Comparison of ENCODE assay signal across 2 cellular contexts in the genomic region with DNA sequence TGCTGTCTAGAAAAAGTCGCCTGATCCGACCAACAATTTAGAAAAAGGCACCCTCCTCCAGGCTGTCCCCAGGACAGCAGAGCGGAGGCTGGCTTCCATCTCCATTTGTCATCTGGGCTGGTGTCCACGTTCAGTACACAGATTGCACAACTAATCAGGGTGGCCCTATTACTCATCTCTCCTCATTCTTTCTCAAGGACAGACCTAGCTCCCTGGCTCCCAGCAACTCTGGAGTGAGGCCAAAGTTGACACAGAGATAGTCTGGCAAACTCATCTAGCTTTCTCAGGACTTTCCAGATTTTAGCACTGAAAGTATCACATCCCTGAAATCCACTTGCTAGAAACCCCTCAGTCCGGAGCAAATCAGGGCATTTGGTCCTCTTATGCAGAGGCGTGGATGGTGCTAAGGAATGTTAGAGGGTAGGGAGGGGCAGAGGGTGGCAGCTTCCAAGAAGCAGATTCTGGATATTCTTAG.
A peak's percentile ranks its signal among the peaks of the same experiment; 100 is the strongest.
TF ChIP-seq lines count a peak whose summit lies in the region.

No MANE protein-coding gene starts in this region.

TF ChIP-seq in IMR-90, 13 proteins besides CTCF, POLR2A, EP300 and RAD21:
- TF ChIP-seq BHLHE40 (IDR thresholded peaks at IDR 0.05; ENCODE audit: low read depth, low read length) = 0 out of 2 replicates have a peak, but pooled peaks have one; percentile 36
- no peak for TF ChIP-seq MXI1 (IDR thresholded peaks at IDR 0.05; ENCODE audit: borderline replicate concordance, low read depth, low read length)
- peak; percentile 93 for TF ChIP-seq CEBPB (IDR thresholded peaks at IDR 0.05; ENCODE audit: low read depth, low read length)

TF ChIP-seq in H1, 55 proteins besides CTCF, POLR2A, EP300 and RAD21:
- no peak for TF ChIP-seq CEBPB (IDR thresholded peaks at IDR 0.05; ENCODE audit: low read depth, low read length)
- TF ChIP-seq FOSL1 (IDR thresholded peaks at IDR 0.05; ENCODE audit: insufficient read depth, low read depth, low read length) = no peak
- no peak for TF ChIP-seq SP4 (IDR thresholded peaks at IDR 0.05; ENCODE audit: low read length)
- TF ChIP-seq SRF (IDR thresholded peaks at IDR 0.05; ENCODE audit: low read depth, low read length) = no peak
- TF ChIP-seq, protein P1, sequence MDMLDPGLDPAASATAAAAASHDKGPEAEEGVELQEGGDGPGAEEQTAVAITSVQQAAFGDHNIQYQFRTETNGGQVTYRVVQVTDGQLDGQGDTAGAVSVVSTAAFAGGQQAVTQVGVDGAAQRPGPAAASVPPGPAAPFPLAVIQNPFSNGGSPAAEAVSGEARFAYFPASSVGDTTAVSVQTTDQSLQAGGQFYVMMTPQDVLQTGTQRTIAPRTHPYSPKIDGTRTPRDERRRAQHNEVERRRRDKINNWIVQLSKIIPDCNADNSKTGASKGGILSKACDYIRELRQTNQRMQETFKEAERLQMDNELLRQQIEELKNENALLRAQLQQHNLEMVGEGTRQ (IDR thresholded peaks at IDR 0.05; ENCODE audit: low read length) = no peak
- no peak for TF ChIP-seq CBX5 (IDR thresholded peaks at IDR 0.05; ENCODE audit: low read depth, low read length)
- TF ChIP-seq BCL11A (IDR thresholded peaks at IDR 0.05; ENCODE audit: low read depth in 2 of 2, low read length in 2 of 2) = no peak
